Comparison of ENCODE assay signal across 2 cellular contexts in the genomic region with DNA sequence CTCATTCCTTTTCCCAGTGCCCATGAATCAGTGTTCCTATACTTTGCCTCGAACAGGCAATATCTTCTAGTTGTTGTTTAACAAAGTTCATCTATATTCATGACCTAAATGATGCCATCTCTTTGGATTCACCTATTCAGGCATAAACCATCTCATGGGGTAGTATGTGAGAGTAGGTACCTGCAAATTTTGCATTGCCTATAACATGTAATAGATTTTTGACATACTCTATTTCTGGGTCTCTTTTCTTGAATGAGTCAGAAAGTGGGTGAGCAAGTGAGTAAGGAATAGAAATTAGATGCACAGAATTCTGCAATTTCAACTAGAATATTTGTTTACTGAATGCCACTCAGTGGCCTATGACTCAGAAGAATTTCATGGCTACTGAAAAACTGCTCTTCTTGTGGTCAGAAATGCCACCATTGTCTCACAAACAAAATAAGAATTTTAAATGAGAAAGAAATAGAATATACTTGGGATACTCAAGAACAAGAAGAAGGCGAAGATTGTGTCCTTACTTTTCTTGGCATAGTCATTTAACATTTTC.
TF ChIP-seq lines count a peak whose summit lies in the region.

No MANE protein-coding gene starts in this region.

TF ChIP-seq in A549, 52 proteins besides CTCF, POLR2A, EP300 and RAD21:
- TF ChIP-seq, protein P1, sequence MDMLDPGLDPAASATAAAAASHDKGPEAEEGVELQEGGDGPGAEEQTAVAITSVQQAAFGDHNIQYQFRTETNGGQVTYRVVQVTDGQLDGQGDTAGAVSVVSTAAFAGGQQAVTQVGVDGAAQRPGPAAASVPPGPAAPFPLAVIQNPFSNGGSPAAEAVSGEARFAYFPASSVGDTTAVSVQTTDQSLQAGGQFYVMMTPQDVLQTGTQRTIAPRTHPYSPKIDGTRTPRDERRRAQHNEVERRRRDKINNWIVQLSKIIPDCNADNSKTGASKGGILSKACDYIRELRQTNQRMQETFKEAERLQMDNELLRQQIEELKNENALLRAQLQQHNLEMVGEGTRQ (IDR thresholded peaks at IDR 0.05): no peak
- TF ChIP-seq FOSL2 (IDR thresholded peaks at IDR 0.05): no peak
- TF ChIP-seq FOSL2 (CRISPR knock-in tag; IDR thresholded peaks at IDR 0.05): no peak

TF ChIP-seq in HepG2, 621 proteins besides CTCF, POLR2A, EP300 and RAD21:
- no peak for TF ChIP-seq SIX1 (CRISPR knock-in tag; IDR thresholded peaks at IDR 0.05; ENCODE audit: borderline replicate concordance)
- no peak for TF ChIP-seq KDM6A (CRISPR knock-in tag; IDR thresholded peaks at IDR 0.05; ENCODE audit: low read depth)
- no peak for TF ChIP-seq ZNF232 (CRISPR knock-in tag; IDR thresholded peaks at IDR 0.05; ENCODE audit: borderline replicate concordance)
- no peak for TF ChIP-seq ZNF557 (CRISPR knock-in tag; IDR thresholded peaks at IDR 0.05)
- TF ChIP-seq REL (CRISPR knock-in tag; conservative IDR thresholded peaks at IDR 0.05): no peak
